7 cellular contexts compared by ENCODE assay signal in the genomic region with DNA sequence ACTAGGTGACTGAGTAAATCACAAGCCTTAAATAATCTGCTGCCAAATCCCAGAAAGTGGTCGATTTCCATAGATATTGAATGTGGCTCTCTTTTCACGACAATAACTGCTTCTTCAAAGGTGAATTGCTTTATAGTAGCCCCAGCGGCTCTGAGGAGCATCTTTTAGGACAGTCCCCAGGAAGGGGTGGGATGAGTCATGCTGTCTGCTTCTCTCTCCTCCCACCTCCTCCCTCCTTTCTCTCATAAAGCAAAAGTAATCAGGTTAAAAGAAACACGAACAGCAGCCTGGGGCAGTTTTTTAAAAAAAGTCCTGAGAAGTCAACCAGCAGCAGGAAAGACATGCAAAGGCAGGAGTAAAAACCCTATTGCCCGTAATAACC. TPM values are rescaled to one million over a fixed set of nuclear protein-coding genes. Genes with fewer than 3 reads are reported as not detected.
DNase-seq lines count a peak whose midpoint lies in the region; ATAC-seq and TF ChIP-seq lines count a peak whose summit lies in the region.

No MANE protein-coding gene starts in this region.

- H3K9me3 Mint-ChIP-seq in activated naive CD8-positive, alpha-beta T cell treated with anti-CD3 and anti-CD28 coated beads, Interleukin-2, amount 10 ng/mL, durations not matched to agents 7 days and 5 days = no peaks in the 10 kb centered on the region
- no peaks in the 10 kb centered on the region for H3K9me3 Mint-ChIP-seq in stimulated activated naive B cell treated with anti-CD40 and anti-IgM and Interleukin-4, amounts not matched to agents 10 μg/mL and 1 μg/mL and 100 μg/mL, for 72 hours

- H3K27me3 Mint-ChIP-seq in activated naive CD8-positive, alpha-beta T cell treated with anti-CD3 and anti-CD28 coated beads, Interleukin-2, amount 10 ng/mL, durations not matched to agents 7 days and 5 days = no peaks in the 10 kb centered on the region
- peaks cover 7 to 8% of the 10 kb centered on the region in 2 donors for H3K27me3 Mint-ChIP-seq in stimulated activated naive B cell treated with anti-CD40 and anti-IgM and Interleukin-4, amounts not matched to agents 10 μg/mL and 1 μg/mL and 100 μg/mL, for 72 hours

- peak overlapping the region; percentile 83 for H3K27ac ChIP-seq in RWPE1

- peaks cover 2% of the 10 kb centered on the region for H3K36me3 Mint-ChIP-seq in activated naive CD8-positive, alpha-beta T cell treated with anti-CD3 and anti-CD28 coated beads, Interleukin-2, amount 10 ng/mL, durations not matched to agents 7 days and 5 days
- H3K36me3 Mint-ChIP-seq in stimulated activated naive B cell treated with anti-CD40 and anti-IgM and Interleukin-4, amounts not matched to agents 10 μg/mL and 1 μg/mL and 100 μg/mL, for 72 hours = no peaks in the 10 kb centered on the region

- no peak for TF ChIP-seq CTCF in RWPE1 (conservative IDR thresholded peaks at IDR 0.05; ENCODE audit: low read depth)

- POLR2A ChIA-PET in RWPE1 (lab: Yijun Ruan, JAX; ENCODE audit: low non-redundant PET) = no interaction called here
- POLR2A ChIA-PET in activated naive CD8-positive, alpha-beta T cell treated with anti-CD3 and anti-CD28 coated beads, Interleukin-2, amount 10 ng/mL, durations not matched to agents 7 days and 5 days (lab: Charles Lee) = no interaction called here

- ATAC-seq in GM21717 (IDR thresholded peaks at IDR 0.05; ENCODE audit: unreplicated experiment) = peak; percentile 37
- peak; percentile 57 for ATAC-seq in activated naive CD8-positive, alpha-beta T cell treated with anti-CD3 and anti-CD28 coated beads, Interleukin-2, amount 10 ng/mL, durations not matched to agents 7 days and 5 days (ENCODE audit: low read depth)
- ATAC-seq in stimulated activated naive B cell treated with anti-CD40 and anti-IgM and Interleukin-4, amounts not matched to agents 10 μg/mL and 1 μg/mL and 100 μg/mL, for 72 hours (replicated peaks) = peak; percentile 68 to 79

- H3K27ac Mint-ChIP-seq in activated naive CD8-positive, alpha-beta T cell treated with anti-CD3 and anti-CD28 coated beads, Interleukin-2, amount 10 ng/mL, durations not matched to agents 7 days and 5 days = peak overlapping the region; percentile 93
- peak overlapping the region; percentile 49 for H3K27ac Mint-ChIP-seq in stimulated activated naive B cell treated with anti-CD40 and anti-IgM and Interleukin-4, amounts not matched to agents 10 μg/mL and 1 μg/mL and 100 μg/mL, for 72 hours

- H3K4me3 Mint-ChIP-seq in activated naive CD8-positive, alpha-beta T cell treated with anti-CD3 and anti-CD28 coated beads, Interleukin-2, amount 10 ng/mL, durations not matched to agents 7 days and 5 days = peak overlapping the region; percentile 90
- H3K4me3 Mint-ChIP-seq in stimulated activated naive B cell treated with anti-CD40 and anti-IgM and Interleukin-4, amounts not matched to agents 10 μg/mL and 1 μg/mL and 100 μg/mL, for 72 hours = peak overlapping the region; percentile 26 to 46

- CTCF ChIA-PET in RWPE1 (lab: Yijun Ruan, JAX) = no interaction called here

- peaks cover 29% of the 10 kb centered on the region for H3K4me1 Mint-ChIP-seq in activated naive CD8-positive, alpha-beta T cell treated with anti-CD3 and anti-CD28 coated beads, Interleukin-2, amount 10 ng/mL, durations not matched to agents 7 days and 5 days
- peaks cover 33 to 57% of the 10 kb centered on the region in 2 donors for H3K4me1 Mint-ChIP-seq in stimulated activated naive B cell treated with anti-CD40 and anti-IgM and Interleukin-4, amounts not matched to agents 10 μg/mL and 1 μg/mL and 100 μg/mL, for 72 hours

- DNase-seq in RWPE1 (ENCODE audit: low spot score) = peak; percentile 75
- no peak for DNase-seq in activated naive CD8-positive, alpha-beta T cell treated with anti-CD3 and anti-CD28 coated beads, Interleukin-2, amount 10 ng/mL, durations not matched to agents 7 days and 5 days
- DNase-seq in left kidney (ENCODE audit: low read depth, low spot score) = peak; percentile 64
- peak; percentile 39 for DNase-seq in stimulated activated naive B cell treated with anti-CD40 and anti-IgM and Interleukin-4, amounts not matched to agents 10 μg/mL and 1 μg/mL and 100 μg/mL, for 72 hours
- no peak for DNase-seq in NCI-H146 (lab: John Stamatoyannopoulos, UW)
- DNase-seq in epidermal melanocyte (ENCODE audit: insufficient read length, low spot score) = no peak

RNA-seq across cellular contexts. Expression of a gene that starts 1.8 kb away (rescaled TPM):
- 10 to 100 TPM; 11.6 to 13.9 TPM for total RNA-seq in activated naive CD8-positive, alpha-beta T cell treated with anti-CD3 and anti-CD28 coated beads, Interleukin-2, amount 10 ng/mL, durations not matched to agents 7 days and 5 days

RNA-seq across cellular contexts. Expression of a gene that starts 18.1 kb away (rescaled TPM):
- 10 to 100 TPM; 30.5 to 33.7 TPM for total RNA-seq in activated naive CD8-positive, alpha-beta T cell treated with anti-CD3 and anti-CD28 coated beads, Interleukin-2, amount 10 ng/mL, durations not matched to agents 7 days and 5 days

Comparison
In these comparisons a context has a peak if more than half of its experiments do, and no peak if none do; other contexts are left out.
1. DNase-seq: peak in RWPE1 (single experiment), left kidney (single experiment) and stimulated activated naive B cell treated with anti-CD40 and anti-IgM and Interleukin-4, amounts not matched to agents 10 μg/mL and 1 μg/mL and 100 μg/mL, for 72 hours (single experiment); none in activated naive CD8-positive, alpha-beta T cell treated with anti-CD3 and anti-CD28 coated beads, Interleukin-2, amount 10 ng/mL, durations not matched to agents 7 days and 5 days (single experiment), NCI-H146 (single experiment) and epidermal melanocyte (single experiment).
2. Peak in every context shown above with its lines, with median percentiles within 50 percentile points of each other: ATAC-seq.